ENCODE assay signal across 6 cellular contexts in the genomic region with DNA sequence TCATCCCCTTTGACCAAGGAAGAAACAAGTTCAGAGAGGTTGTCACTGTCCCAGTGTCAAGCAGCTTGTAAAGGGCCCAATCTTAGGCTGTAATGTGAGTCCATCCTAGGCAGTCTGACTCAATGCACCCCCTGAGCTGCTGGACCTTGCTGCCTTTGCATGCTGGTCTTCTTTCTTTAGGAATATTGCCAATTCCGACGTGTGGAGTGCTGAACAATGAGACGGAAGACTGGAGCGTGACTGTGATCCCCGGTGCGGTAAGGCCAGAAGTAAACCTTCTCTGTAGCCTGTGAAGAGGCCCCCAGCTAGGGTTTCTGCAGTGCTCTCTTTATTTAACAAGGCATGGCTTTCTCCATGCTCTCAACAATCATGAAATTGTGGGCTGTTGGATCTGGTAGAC. TPM values are rescaled to one million over a fixed set of nuclear protein-coding genes. Genes with fewer than 3 reads are reported as not detected.
DNase-seq lines count a peak whose midpoint lies in the region; TF ChIP-seq lines count a peak whose summit lies in the region.

No MANE protein-coding gene starts in this region.

- no peak overlapping the region for H3K27ac Mint-ChIP-seq in chondrocyte (ENCODE audit: unreplicated experiment)

- peaks cover 10% of the 10 kb centered on the region for H3K36me3 Mint-ChIP-seq in chondrocyte (ENCODE audit: low read depth)

- H4K20me1 ChIP-seq in Karpas-422 (ENCODE audit: insufficient read depth, low read depth, low read length), result no peaks in the 10 kb centered on the region

- peaks cover 14% of the 10 kb centered on the region for H3K4me1 Mint-ChIP-seq in chondrocyte (ENCODE audit: low read depth)

- H3K4me1 ChIP-seq in Karpas-422 (ENCODE audit: low read length), result peaks cover 20% of the 10 kb centered on the region

- no peak overlapping the region for H3K4me3 ChIP-seq in Karpas-422 (ENCODE audit: low read length)

- no peak for DNase-seq in Karpas-422
- DNase-seq in chondrocyte (ENCODE audit: low spot score), result no peak
- peak; percentile 13 for DNase-seq in pulmonary artery endothelial cell (ENCODE audit: low read depth, low spot score)
- no peak for DNase-seq in stimulated activated CD4-positive, alpha-beta T cell treated with anti-CD3 and anti-CD28 coated beads, Interleukin-4, amount 100 ng/mL, for 4 hours
- no peak for DNase-seq in LoVo (ENCODE audit: low spot score)
- DNase-seq in COLO668 (lab: John Stamatoyannopoulos, UW; ENCODE audit: unreplicated experiment), result no peak

- H3K27me3 Mint-ChIP-seq in chondrocyte (ENCODE audit: low read depth), result no peaks in the 10 kb centered on the region

- H3K27me3 ChIP-seq in Karpas-422 (ENCODE audit: low read length), result no peaks in the 10 kb centered on the region

- H2AFZ ChIP-seq in Karpas-422 (ENCODE audit: low read length), result no peak overlapping the region

- H3K4me3 Mint-ChIP-seq in chondrocyte (ENCODE audit: unreplicated experiment), result peak overlapping the region; percentile 91

- H3K79me2 ChIP-seq in Karpas-422 (ENCODE audit: low read length), result no peaks in the 10 kb centered on the region

- no peaks in the 10 kb centered on the region for H3K9me3 Mint-ChIP-seq in chondrocyte (ENCODE audit: low read depth)

- TF ChIP-seq CTCF in chondrocyte (IDR thresholded peaks at IDR 0.05), result no peak

- no peaks in the 10 kb centered on the region for H3K9me3 ChIP-seq in Karpas-422 (ENCODE audit: low read length)

- no peak overlapping the region for H3K27ac ChIP-seq in Karpas-422 (ENCODE audit: low read length)

- no peaks in the 10 kb centered on the region for H3K36me3 ChIP-seq in Karpas-422 (ENCODE audit: insufficient read depth, low read length)

- H3K9me2 ChIP-seq in Karpas-422 (replicated peaks; ENCODE audit: insufficient read depth, low read length), result no peaks in the 10 kb centered on the region

- no peak overlapping the region for H3K9ac ChIP-seq in Karpas-422 (ENCODE audit: low read length)

- peak overlapping the region; percentile 65 for H3K4me2 ChIP-seq in Karpas-422 (ENCODE audit: low read depth, low read length, poor library complexity, severe bottlenecking)

RNA-seq across cellular contexts. Expression of gene TCTN2, which starts 1.0 kb away (rescaled TPM):
- 3.1 and 6.4 TPM in 2 replicates for total RNA-seq in Karpas-422 (2014; rRNA removed; shearing (Covaris generic); ENCODE audit: low replicate concordance)
- total RNA-seq in chondrocyte, result 8.6 to 16.1 TPM (median 9.1 TPM) in 3 replicates
- 7.9 and 8.2 TPM in 2 replicates for total RNA-seq in pulmonary artery endothelial cell

RNA-seq across cellular contexts. Expression of gene GTF2H3, which starts 38.2 kb away (rescaled TPM):
- total RNA-seq in Karpas-422 (2014; rRNA removed; shearing (Covaris generic); ENCODE audit: low replicate concordance), result 21.6 and 72.3 TPM in 2 replicates
- 27.5 to 32.9 TPM (median 28.8 TPM) in 3 replicates for total RNA-seq in chondrocyte
- 34.0 and 39.3 TPM in 2 replicates for total RNA-seq in pulmonary artery endothelial cell

RNA-seq across cellular contexts. Expression of gene EIF2B1, which starts 38.4 kb away (rescaled TPM):
- 51.0 and 116 TPM in 2 replicates for total RNA-seq in Karpas-422 (2014; rRNA removed; shearing (Covaris generic); ENCODE audit: low replicate concordance)
- total RNA-seq in chondrocyte (37.4 to 59.5 TPM (median 39.5 TPM) in 3 replicates), pulmonary artery endothelial cell (36.3 and 50.0 TPM in 2 replicates)

RNA-seq across cellular contexts. Expression of gene ATP6V0A2, which starts 40.3 kb away (rescaled TPM):
- 33.3 and 39.0 TPM in 2 replicates for total RNA-seq in Karpas-422 (2014; rRNA removed; shearing (Covaris generic); ENCODE audit: low replicate concordance)
- total RNA-seq in chondrocyte (29.6 to 39.5 TPM (median 32.7 TPM) in 3 replicates), pulmonary artery endothelial cell (29.7 and 54.9 TPM in 2 replicates)
